ENCODE assay signal across 1 cellular context in the genomic region with DNA sequence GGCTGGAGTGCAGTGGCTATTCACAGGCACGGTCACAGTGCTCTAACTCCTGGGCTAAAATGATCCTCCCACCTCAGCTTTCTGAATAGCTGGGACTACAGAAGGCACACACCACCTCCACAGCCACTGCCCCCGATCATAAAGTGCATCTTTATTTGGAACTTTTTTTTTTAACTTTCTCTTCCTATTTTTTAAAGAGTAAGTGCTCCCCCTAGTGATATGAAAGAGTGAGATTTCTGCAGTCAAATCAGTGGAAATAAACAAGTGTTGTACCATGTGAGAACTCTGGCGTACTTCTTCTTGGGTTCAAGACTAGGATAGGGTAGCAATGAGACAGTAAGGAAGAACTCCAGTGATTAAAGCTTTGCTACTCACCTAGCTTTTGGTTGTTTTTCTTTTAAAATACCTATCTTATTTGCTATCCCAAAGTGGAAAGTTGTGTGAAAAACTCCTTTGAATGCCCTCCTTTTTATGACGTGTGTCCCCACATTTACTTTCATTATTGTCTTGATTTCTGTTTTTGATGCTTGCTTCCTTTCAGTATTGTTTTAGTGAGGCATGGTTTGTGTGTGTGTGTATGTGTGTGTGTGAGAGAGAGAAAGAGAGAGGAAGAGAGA.
TF ChIP-seq lines count a peak whose summit lies in the region.

No MANE protein-coding gene starts in this region.

TF ChIP-seq in H1, 55 proteins besides CTCF, POLR2A, EP300 and RAD21:
- TF ChIP-seq TAF1 (IDR thresholded peaks at IDR 0.05; ENCODE audit: low read depth, low read length) = no peak
- no peak for TF ChIP-seq TBP (IDR thresholded peaks at IDR 0.05; ENCODE audit: low read depth, low read length)
- no peak for TF ChIP-seq POLR2AphosphoS5 (IDR thresholded peaks at IDR 0.05; ENCODE audit: low read depth, low read length)
- no peak for TF ChIP-seq RNF2 (IDR thresholded peaks at IDR 0.05; ENCODE audit: borderline replicate concordance, low read depth, low read length, missing control alignments, poor library complexity, severe bottlenecking)
- TF ChIP-seq, protein P1, sequence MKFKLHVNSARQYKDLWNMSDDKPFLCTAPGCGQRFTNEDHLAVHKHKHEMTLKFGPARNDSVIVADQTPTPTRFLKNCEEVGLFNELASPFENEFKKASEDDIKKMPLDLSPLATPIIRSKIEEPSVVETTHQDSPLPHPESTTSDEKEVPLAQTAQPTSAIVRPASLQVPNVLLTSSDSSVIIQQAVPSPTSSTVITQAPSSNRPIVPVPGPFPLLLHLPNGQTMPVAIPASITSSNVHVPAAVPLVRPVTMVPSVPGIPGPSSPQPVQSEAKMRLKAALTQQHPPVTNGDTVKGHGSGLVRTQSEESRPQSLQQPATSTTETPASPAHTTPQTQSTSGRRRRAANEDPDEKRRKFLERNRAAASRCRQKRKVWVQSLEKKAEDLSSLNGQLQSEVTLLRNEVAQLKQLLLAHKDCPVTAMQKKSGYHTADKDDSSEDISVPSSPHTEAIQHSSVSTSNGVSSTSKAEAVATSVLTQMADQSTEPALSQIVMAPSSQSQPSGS (IDR thresholded peaks at IDR 0.05; ENCODE audit: low read length) = no peak
- no peak for TF ChIP-seq POU5F1 (IDR thresholded peaks at IDR 0.05; ENCODE audit: low read depth, low read length)
- no peak for TF ChIP-seq SIN3A (conservative IDR thresholded peaks at IDR 0.05 in 1 of 2, IDR thresholded peaks at IDR 0.05 in 1 of 2; ENCODE audit: low read depth in 1 of 2, low read length in 2 of 2)
TF ChIP-seq in H1: peak in this region for 0.
